ENCODE assay signal across 23 cellular contexts in genomic region chr11:77081381-77081851, GRCh38. TPM values are rescaled to one million over a fixed set of nuclear protein-coding genes. Genes with fewer than 3 reads are reported as not detected.
DNase-seq lines count a peak whose midpoint lies in the region; ATAC-seq lines count a peak whose summit lies in the region.
"Had no signal": no experiment of that assay in that cellular context is flagged by ENCODE, and none has a peak within 500 bp of the region (broad histone marks: within the 10 kb centered on the region; RNA-seq: fewer than 3 reads in every experiment).

No MANE protein-coding gene starts in this region.

- no peak overlapping the region for H2AFZ ChIP-seq in neuronal stem cell (ENCODE audit: low read length)

- H3K27me3 Mint-ChIP-seq in effector memory CD8-positive, alpha-beta T cell: no peaks in the 10 kb centered on the region
- peaks cover 0 to 3% of the 10 kb centered on the region in 2 donors for H3K27me3 Mint-ChIP-seq in CD4-positive, alpha-beta memory T cell
- H3K27me3 Mint-ChIP-seq: activated CD4-positive, alpha-beta memory T cell treated with anti-CD3 and anti-CD28 coated beads for 36 hours had no signal

- H4K91ac ChIP-seq in neuronal stem cell (ENCODE audit: low read depth, low read length, poor library complexity): no peak overlapping the region

- no peak overlapping the region for H2BK120ac ChIP-seq in neuronal stem cell (ENCODE audit: low read depth, low read length)

- H3K4ac ChIP-seq in neuronal stem cell (ENCODE audit: low read length): no peak overlapping the region

- H3K79me1 ChIP-seq in neuronal stem cell (ENCODE audit: low read depth, low read length): no peaks in the 10 kb centered on the region

- peak overlapping the region in 8 of 11 experiments; percentile 30 to 88 (median 78); a peak in 14 of 22 replicates for H3K27ac ChIP-seq in BLaER1 treated with 17β-estradiol and CSF1 and Interleukin-3, amounts not matched to agents 10 nM and 100 nM
- H3K27ac ChIP-seq in neuronal stem cell (replicated peaks; ENCODE audit: low read length): no peak overlapping the region
- no peak overlapping the region for H3K27ac ChIP-seq in CD4-positive, alpha-beta memory T cell (ENCODE audit: low read depth, low read length)
- H3K27ac ChIP-seq: C4-2B, pancreas had no signal

- ATAC-seq in effector memory CD8-positive, alpha-beta T cell (replicated peaks): no peak
- no peak for ATAC-seq in HG03280 (IDR thresholded peaks at IDR 0.05; ENCODE audit: unreplicated experiment)
- ATAC-seq: PC-3 had no signal

- CTCF ChIA-PET in CD4-positive, alpha-beta memory T cell (lab: Charles Lee; ENCODE audit: partially characterized antibody): interaction anchor here (0.7 to 4.5 kb wide), 5 partner anchors 10 to 34 kb away, joined by 3 to 45 read pairs (median 3); partner anchors contain the start of gene CAPN5

- H3K4me2 ChIP-seq in BLaER1 treated with 17β-estradiol and CSF1 and Interleukin-3, amounts not matched to agents 10 nM and 100 nM: peak overlapping the region; percentile 87 to 99 (median 93)
- H3K4me2 ChIP-seq in neuronal stem cell (ENCODE audit: insufficient read depth, low read length, poor library complexity, severe bottlenecking): no peak overlapping the region

- H3K9me3 ChIP-seq in BLaER1 treated with 17β-estradiol and CSF1 and Interleukin-3, amounts not matched to agents 10 nM and 100 nM (replicated peaks in 1 of 11): peaks cover 0 to 12% (median 5%) of the 10 kb centered on the region in 11 experiments; a peak in 9 of 22 replicates
- H3K9me3 ChIP-seq in neuronal stem cell (replicated peaks in 1 of 2; ENCODE audit: control insufficient read depth in 2 of 2, insufficient read depth in 1 of 2, low read depth in 1 of 2, low read length in 2 of 2): peaks cover 2 to 14% of the 10 kb centered on the region in 2 donors
- no peaks in the 10 kb centered on the region for H3K9me3 ChIP-seq in CD4-positive, alpha-beta memory T cell (ENCODE audit: control insufficient read depth in 1 of 2, low read length in 2 of 2)
- H3K9me3 ChIP-seq: breast epithelium, pancreas had no signal

- peak overlapping the region; percentile 55 to 79 (median 70); a peak in 13 of 22 replicates for H3K9ac ChIP-seq in BLaER1 treated with 17β-estradiol and CSF1 and Interleukin-3, amounts not matched to agents 10 nM and 100 nM
- H3K9ac ChIP-seq in neuronal stem cell (ENCODE audit: low read depth, low read length, poor library complexity): peak overlapping the region; percentile 60

- WGBS in neuronal stem cell (ENCODE audit: extremely low coverage in 2 of 2, insufficient read length in 2 of 2, insufficient replicate concordance in 1 of 2), 2 donors: no CpG with 5 or more reads among the region's 9 CpGs

- peaks cover 52 to 66% (median 62%) of the 10 kb centered on the region in 10 experiments for H3K4me1 ChIP-seq in BLaER1 treated with 17β-estradiol and CSF1 and Interleukin-3, amounts not matched to agents 10 nM and 100 nM
- H3K4me1 ChIP-seq in neuronal stem cell (ENCODE audit: control insufficient read depth in 2 of 2, insufficient read depth in 1 of 2, low read depth in 1 of 2, low read length in 2 of 2): peaks cover 0 to 5% of the 10 kb centered on the region in 2 donors
- H3K4me1 ChIP-seq in CD4-positive, alpha-beta memory T cell (ENCODE audit: insufficient read depth, low read length): peaks cover 18% of the 10 kb centered on the region
- H3K4me1 ChIP-seq: breast epithelium had no signal

- H3K9me3 Mint-ChIP-seq in effector memory CD8-positive, alpha-beta T cell: no peaks in the 10 kb centered on the region
- H3K9me3 Mint-ChIP-seq in CD4-positive, alpha-beta memory T cell: peaks cover 0 to 7% (median 0%) of the 10 kb centered on the region in 8 donors

- peak overlapping the region; percentile 39 for H2BK5ac ChIP-seq in neuronal stem cell (ENCODE audit: low read length)

- H3K36me3 ChIP-seq in BLaER1 treated with 17β-estradiol and CSF1 and Interleukin-3, amounts not matched to agents 10 nM and 100 nM: no peaks in the 10 kb centered on the region; a peak in 1 of 22 replicates
- H3K36me3 ChIP-seq in neuronal stem cell (replicated peaks in 1 of 2; ENCODE audit: control insufficient read depth in 2 of 2, insufficient read depth in 2 of 2, low read length in 2 of 2): peaks cover 0 to 37% of the 10 kb centered on the region in 2 donors
- H3K36me3 ChIP-seq in CD4-positive, alpha-beta memory T cell (ENCODE audit: insufficient read depth, low read length): no peaks in the 10 kb centered on the region
- H3K36me3 ChIP-seq: breast epithelium, pancreas had no signal

- POLR2A ChIA-PET in CD4-positive, alpha-beta memory T cell (lab: Charles Lee; ENCODE audit: partially characterized antibody): interaction anchor here (1.1 to 2.5 kb wide), 4 partner anchors 11 to 34 kb away, joined by 3 to 14 read pairs (median 5); partner anchors contain the start of gene CAPN5

- peak overlapping the region; percentile 90 to 91 for H3K27ac Mint-ChIP-seq in effector memory CD8-positive, alpha-beta T cell
- H3K27ac Mint-ChIP-seq in CD4-positive, alpha-beta memory T cell: peak overlapping the region in 1 of 7 donors; percentile 24
- H3K27ac Mint-ChIP-seq: activated CD4-positive, alpha-beta memory T cell treated with anti-CD3 and anti-CD28 coated beads for 36 hours had no signal

- peak overlapping the region; percentile 67 for H3K23ac ChIP-seq in neuronal stem cell (ENCODE audit: low read depth, low read length, poor library complexity)

- no peak overlapping the region for H4K8ac ChIP-seq in neuronal stem cell (ENCODE audit: low read depth, low read length)

- H3K36me3 Mint-ChIP-seq in effector memory CD8-positive, alpha-beta T cell (ENCODE audit: insufficient read depth): no peaks in the 10 kb centered on the region
- no peaks in the 10 kb centered on the region for H3K36me3 Mint-ChIP-seq in CD4-positive, alpha-beta memory T cell
- H3K36me3 Mint-ChIP-seq: activated CD4-positive, alpha-beta memory T cell treated with anti-CD3 and anti-CD28 coated beads for 36 hours had no signal

- DNase-seq in D341Med (ENCODE audit: low spot score): peak; percentile 75
- no peak for DNase-seq in effector memory CD8-positive, alpha-beta T cell
- no peak for DNase-seq in neuronal stem cell (ENCODE audit: low spot score)
- no peak for DNase-seq in NCI-H1048 (lab: John Stamatoyannopoulos, UW)
- no peak for DNase-seq in CD4-positive, alpha-beta memory T cell
- DNase-seq in EL: no peak
- DNase-seq: activated CD4-positive, alpha-beta memory T cell treated with anti-CD3 and anti-CD28 coated beads for 36 hours; activated gamma-delta T cell; effector CD4-positive, alpha-beta T cell; midbrain; NCI-H2029 treated with DMSO at 0.1 percent for 48 hours; NCI-H526 treated with DMSO at 0.1 percent for 48 hours; PC-3; trophoblast cell had no signal

- peak overlapping the region; percentile 71 for H3K14ac ChIP-seq in neuronal stem cell (ENCODE audit: low read length)

- peak overlapping the region; percentile 41 for H2BK12ac ChIP-seq in neuronal stem cell (ENCODE audit: low read length)

- intact Hi-C loops in CD4-positive, alpha-beta memory T cell (cut with micrococcal nuclease): no loop called here

- H2AK5ac ChIP-seq in neuronal stem cell (ENCODE audit: low read depth, low read length): peak overlapping the region; percentile 90

- peak overlapping the region; percentile 62 for H2BK15ac ChIP-seq in neuronal stem cell (ENCODE audit: low read length)

- H3K4me3 Mint-ChIP-seq in effector memory CD8-positive, alpha-beta T cell: no peak overlapping the region
- peak overlapping the region in 1 of 8 donors; percentile 25 for H3K4me3 Mint-ChIP-seq in CD4-positive, alpha-beta memory T cell
- H3K4me3 Mint-ChIP-seq: activated CD4-positive, alpha-beta memory T cell treated with anti-CD3 and anti-CD28 coated beads for 36 hours had no signal

- H3K4me1 Mint-ChIP-seq in effector memory CD8-positive, alpha-beta T cell (ENCODE audit: low read depth in 2 of 2): peaks cover 4 to 14% of the 10 kb centered on the region in 2 donors
- H3K4me1 Mint-ChIP-seq in CD4-positive, alpha-beta memory T cell: peaks cover 2 to 15% (median 10%) of the 10 kb centered on the region in 4 donors

- peak overlapping the region; percentile 51 for H3K18ac ChIP-seq in neuronal stem cell (ENCODE audit: low read length)

- no peaks in the 10 kb centered on the region for H3K27me3 ChIP-seq in BLaER1 treated with 17β-estradiol and CSF1 and Interleukin-3, amounts not matched to agents 10 nM and 100 nM
- peaks cover 0 to 1% (median 0%) of the 10 kb centered on the region in 3 experiments for H3K27me3 ChIP-seq in neuronal stem cell (ENCODE audit: control insufficient read depth in 3 of 3, insufficient read depth in 3 of 3, low read depth in 1 of 3, low read length in 3 of 3)
- no peaks in the 10 kb centered on the region for H3K27me3 ChIP-seq in CD4-positive, alpha-beta memory T cell (ENCODE audit: insufficient read depth, low read length)
- H3K27me3 ChIP-seq: breast epithelium, pancreas had no signal

- H3K4me3 ChIP-seq in BLaER1 treated with 17β-estradiol and CSF1 and Interleukin-3, amounts not matched to agents 10 nM and 100 nM: no peak overlapping the region; a peak in 2 of 20 replicates
- H3K4me3 ChIP-seq in neuronal stem cell (ENCODE audit: low read length in 2 of 2): no peak overlapping the region
- H3K4me3 ChIP-seq in CD4-positive, alpha-beta memory T cell (ENCODE audit: low read length in 2 of 2): no peak overlapping the region
- H3K4me3 ChIP-seq: breast epithelium, pancreas, skin epidermis had no signal

- no peaks in the 10 kb centered on the region for H4K20me1 ChIP-seq in BLaER1 treated with 17β-estradiol and CSF1 and Interleukin-3, amounts not matched to agents 10 nM and 100 nM

RNA-seq across cellular contexts. Expression of gene CAPN5, which starts 14.6 kb away (rescaled TPM):
- polyA plus RNA-seq in neuronal stem cell (2013, experiment 1 of 2): 7.6 TPM
- 8.0 TPM for polyA plus RNA-seq in neuronal stem cell (2013, experiment 2 of 2)
- 1 to 10 TPM; 1.6 to 1.9 TPM for total RNA-seq in CD4-positive, alpha-beta memory T cell
- polyA plus RNA-seq in CD4-positive, alpha-beta memory T cell: 1 to 10 TPM; 1.4 to 2.6 TPM

RNA-seq across cellular contexts. Expression of gene OMP, which starts 21.2 kb away (rescaled TPM):
- not detected for polyA plus RNA-seq in neuronal stem cell (2013, experiment 1 of 2)
- not detected for polyA plus RNA-seq in neuronal stem cell (2013, experiment 2 of 2)
- total RNA-seq in CD4-positive, alpha-beta memory T cell: under 1 TPM in 1 of 2 experiments, not detected in 1; 0.79 TPM
- not detected for polyA plus RNA-seq in CD4-positive, alpha-beta memory T cell
- total RNA-seq: activated CD4-positive, alpha-beta memory T cell treated with anti-CD3 and anti-CD28 coated beads for 36 hours; breast epithelium; kidney epithelial cell; M059J; PC-3 had no signal

RNA-seq across cellular contexts. Expression of gene MYO7A, which starts 46.6 kb away (rescaled TPM):
- 0.71 TPM for polyA plus RNA-seq in neuronal stem cell (2013, experiment 1 of 2)
- polyA plus RNA-seq in neuronal stem cell (2013, experiment 2 of 2): 0.60 TPM
- total RNA-seq in CD4-positive, alpha-beta memory T cell: under 1 TPM; 0.20 to 0.47 TPM
- polyA plus RNA-seq in CD4-positive, alpha-beta memory T cell: under 1 TPM in 1 of 2 donors, not detected in 1; 0.24 TPM
- total RNA-seq: M059J had no signal

RNA-seq across cellular contexts. Expression of gene B3GNT6, which starts 47.2 kb away (rescaled TPM):
- polyA plus RNA-seq in neuronal stem cell (2013, experiment 1 of 2): not detected
- not detected for polyA plus RNA-seq in neuronal stem cell (2013, experiment 2 of 2)
- not detected for total RNA-seq in CD4-positive, alpha-beta memory T cell
- polyA plus RNA-seq in CD4-positive, alpha-beta memory T cell: not detected
- total RNA-seq: activated CD4-positive, alpha-beta memory T cell treated with anti-CD3 and anti-CD28 coated beads for 36 hours; HT1080; kidney epithelial cell; M059J had no signal
- polyA plus RNA-seq: pancreas had no signal

Comparison
In these comparisons a context has a peak if more than half of its experiments do, and no peak if none do; other contexts are left out.
1. H3K27ac ChIP-seq: peak in BLaER1 treated with 17β-estradiol and CSF1 and Interleukin-3, amounts not matched to agents 10 nM and 100 nM (8 of 11); none in neuronal stem cell (single experiment) and CD4-positive, alpha-beta memory T cell (single experiment).